In genomic region chr2:170798996-170799395, GRCh38 we compare ENCODE assay signal across 9 cellular contexts. TPM values are rescaled to one million over a fixed set of nuclear protein-coding genes. Genes with fewer than 3 reads are reported as not detected.
"Had no signal": no experiment of that assay in that cellular context is flagged by ENCODE, and none has a peak within 500 bp of the region (broad histone marks: within the 10 kb centered on the region; RNA-seq: fewer than 3 reads in every experiment).

No MANE protein-coding gene starts in this region.

- H3K4me2 ChIP-seq: KMS-11 had no signal

- FAIRE-seq: HTR-8/SVneo had no signal

- DNase-seq: IMR-90, KBM-7, KG1 had no signal

- H3K27ac ChIP-seq: HL-60, KMS-11 had no signal

- H3K9ac ChIP-seq: KMS-11 had no signal

RNA-seq across cellular contexts. Expression of gene GAD1, which starts 17.7 kb away (rescaled TPM):
- total RNA-seq: IMR-90 had no signal
- polyA plus RNA-seq: IgD-negative memory B cell, IMR-90 had no signal

RNA-seq across cellular contexts. Expression of gene ERICH2, which starts 28.8 kb away (rescaled TPM):
- total RNA-seq: HT-29, HT1080, IMR-90 had no signal
- polyA plus RNA-seq: IgD-negative memory B cell, IMR-90 had no signal
